In genomic region chr6:106512048-106512957, GRCh38 we compare ENCODE assay signal across 8 cellular contexts.
DNase-seq lines count a peak whose midpoint lies in the region; ATAC-seq and TF ChIP-seq lines count a peak whose summit lies in the region.

No MANE protein-coding gene starts in this region.

- H3K27ac ChIP-seq in OCI-LY3 (ENCODE audit: low read length): peak overlapping the region; percentile 98
- H3K27ac ChIP-seq in aorta (ENCODE audit: low read depth in 1 of 2, low read length in 2 of 2): no peak overlapping the region

- ATAC-seq in GM18909 (IDR thresholded peaks at IDR 0.05; ENCODE audit: poor library complexity, unreplicated experiment) (peak; percentile 64), HG03108 (IDR thresholded peaks at IDR 0.05; ENCODE audit: unreplicated experiment) (peak; percentile 40), Right ventricle myocardium superior (ENCODE audit: poor library complexity) (peak; percentile 87), aorta (ENCODE audit: low FRiP score) (peak; percentile 82)

- intact Hi-C loops in Right ventricle myocardium superior (cut with DNase I): no loop called here
- intact Hi-C loops in posterior vena cava (cut with DNase I): loop anchor here in 1 of 2 donors (5.0 kb wide), 1 partner anchor 140 kb away; no protein-coding TSS in a partner anchor
- intact Hi-C loops in aorta (cut with DNase I): loop anchor here in 1 of 2 donors (2.0 kb wide), 1 partner anchor 34 kb away; no protein-coding TSS in a partner anchor

- no peaks in the 10 kb centered on the region for H4K20me1 ChIP-seq in OCI-LY3 (ENCODE audit: insufficient read depth, low read length)

- no peaks in the 10 kb centered on the region for H3K36me3 ChIP-seq in OCI-LY3 (replicated peaks; ENCODE audit: low read depth, low read length)
- H3K36me3 ChIP-seq in aorta (ENCODE audit: control insufficient read depth in 1 of 2, insufficient read depth in 2 of 2, low read length in 1 of 2): no peaks in the 10 kb centered on the region

- H3K4me1 ChIP-seq in OCI-LY3 (ENCODE audit: low read length) (peaks cover 40% of the 10 kb centered on the region), aorta (ENCODE audit: control insufficient read depth in 1 of 2, insufficient read depth in 2 of 2, low read length in 2 of 2) (peaks cover 0 to 1% of the 10 kb centered on the region in 2 donors)

- peaks cover 64% of the 10 kb centered on the region for H3K79me2 ChIP-seq in OCI-LY3 (ENCODE audit: low read length)

- no peak overlapping the region; the same call in 1 of the 2 replicates for H2AFZ ChIP-seq in OCI-LY3 (ENCODE audit: low read depth, low read length)

- H3K9ac ChIP-seq in OCI-LY3 (ENCODE audit: low read length): peak overlapping the region; percentile 98

- H3K27me3 ChIP-seq in OCI-LY3 (ENCODE audit: low read depth, low read length): no peaks in the 10 kb centered on the region
- no peaks in the 10 kb centered on the region for H3K27me3 ChIP-seq in aorta (ENCODE audit: control insufficient read depth in 1 of 2, insufficient read depth in 2 of 2, low read length in 1 of 2)

- peak overlapping the region; percentile 93 for H3K4me2 ChIP-seq in OCI-LY3 (ENCODE audit: low read length)

- DNase-seq in AG09319 (ENCODE audit: extremely low read depth, low read depth) (no peak), activated gamma-delta T cell treated with Interleukin-2 at 50 U/mL for 16 hours (peak; percentile 72), Right ventricle myocardium superior (peak; percentile 86), posterior vena cava (ENCODE audit: low spot score) (peak; percentile 93), aorta (peak; percentile 82 to 91)

- H3K9me3 ChIP-seq in OCI-LY3 (ENCODE audit: insufficient read depth, low read length) (no peaks in the 10 kb centered on the region), aorta (ENCODE audit: control insufficient read depth, low read length) (no peaks in the 10 kb centered on the region)

- H3K4me3 ChIP-seq in OCI-LY3 (ENCODE audit: low read length) (peak overlapping the region; percentile 98), aorta (ENCODE audit: low read length in 2 of 2) (peak overlapping the region; percentile 42 to 60)

- TF ChIP-seq CTCF in AG09319 (IDR thresholded peaks at IDR 0.05; ENCODE audit: low read depth, low read length) (peak; percentile 37), OCI-LY3 (IDR thresholded peaks at IDR 0.05; ENCODE audit: low read depth, low read length) (peak; percentile 34)

- 1% methylated on average over 80 to 90 of the region's 90 CpGs for WGBS in aorta, 2 donors
